Comparison of ENCODE assay signal across 18 cellular contexts in genomic region chr16:88692861-88693260, GRCh38. TPM values are rescaled to one million over a fixed set of nuclear protein-coding genes. Genes with fewer than 3 reads are reported as not detected.
DNase-seq lines count a peak whose midpoint lies in the region; ATAC-seq and TF ChIP-seq lines count a peak whose summit lies in the region.
"Had no signal": no experiment of that assay in that cellular context is flagged by ENCODE, and none has a peak within 500 bp of the region (broad histone marks: within the 10 kb centered on the region; RNA-seq: fewer than 3 reads in every experiment).

No MANE protein-coding gene starts in this region.

- no peak overlapping the region for H3K27ac Mint-ChIP-seq in activated naive CD4-positive, alpha-beta T cell treated with anti-CD3 and anti-CD28 coated beads for 36 hours
- H3K27ac Mint-ChIP-seq in CD4-positive, alpha-beta T cell, result peak overlapping the region; percentile 87
- peak overlapping the region; percentile 84 for H3K27ac Mint-ChIP-seq in T-helper 1 cell treated with Interleukin-12 subunit alpha and Interleukin-12 subunit beta and Interleukin-4 antibody, amounts not matched to agents 30 μg/mL and 1 μg/mL, for 36 hours
- peak overlapping the region; percentile 85 to 94 (median 90) for H3K27ac Mint-ChIP-seq in naive thymus-derived CD4-positive, alpha-beta T cell
- H3K27ac Mint-ChIP-seq in GM23338, result no peak overlapping the region

- H3K36me3 ChIP-seq in naive thymus-derived CD4-positive, alpha-beta T cell (ENCODE audit: control insufficient read depth in 2 of 3, insufficient read depth in 3 of 3, low read length in 3 of 3), result peaks cover 0 to 29% (median 4%) of the 10 kb centered on the region in 3 experiments
- H3K36me3 ChIP-seq in SJCRH30 (no peaks in the 10 kb centered on the region), GM23338 (ENCODE audit: insufficient read depth) (no peaks in the 10 kb centered on the region)

- H3K4me3 ChIP-seq in naive thymus-derived CD4-positive, alpha-beta T cell (ENCODE audit: low read length), result peak overlapping the region; percentile 43
- H3K4me3 ChIP-seq in SJCRH30 (no peak overlapping the region), GM23338 (no peak overlapping the region)
- H3K4me3 ChIP-seq: K562 had no signal

- CTCF ChIA-PET in activated naive CD4-positive, alpha-beta T cell treated with anti-CD3 and anti-CD28 coated beads for 36 hours (lab: Charles Lee), result interaction anchor here (0.9 to 1.5 kb wide), 2 partner anchors 8 to 12 kb away, joined by 3 read pairs; no protein-coding TSS in a partner anchor
- CTCF ChIA-PET in CD4-positive, alpha-beta T cell (lab: Charles Lee), result no interaction called here
- CTCF ChIA-PET in naive thymus-derived CD4-positive, alpha-beta T cell (lab: Charles Lee), result interaction anchor here (0.6 to 1.5 kb wide), 2 partner anchors 9 to 23 kb away, joined by 3 to 4 read pairs; no protein-coding TSS in a partner anchor

- H3K9me3 Mint-ChIP-seq in activated naive CD4-positive, alpha-beta T cell treated with anti-CD3 and anti-CD28 coated beads for 36 hours, result no peaks in the 10 kb centered on the region
- H3K9me3 Mint-ChIP-seq in CD4-positive, alpha-beta T cell, result no peaks in the 10 kb centered on the region
- H3K9me3 Mint-ChIP-seq in T-helper 1 cell treated with Interleukin-12 subunit alpha and Interleukin-12 subunit beta and Interleukin-4 antibody, amounts not matched to agents 30 μg/mL and 1 μg/mL, for 36 hours, result no peaks in the 10 kb centered on the region
- peaks cover 0 to 6% (median 0%) of the 10 kb centered on the region in 11 donors for H3K9me3 Mint-ChIP-seq in naive thymus-derived CD4-positive, alpha-beta T cell
- H3K9me3 Mint-ChIP-seq in GM23338, result no peaks in the 10 kb centered on the region

- H2AFZ ChIP-seq in GM23338, result no peak overlapping the region

- POLR2A ChIA-PET in CD4-positive, alpha-beta T cell (lab: Charles Lee), result interaction anchor here (1.2 to 3.7 kb wide), 4 partner anchors 10 to 89 kb away, joined by 3 to 37 read pairs (median 5); partner anchors contain the start of genes CTU2 and RNF166
- POLR2A ChIA-PET in naive thymus-derived CD4-positive, alpha-beta T cell (lab: Charles Lee), result interaction anchor here (0.6 to 10.2 kb wide), 6 partner anchors 8 to 164 kb away, joined by 3 to 134 read pairs (median 4); partner anchors contain the start of genes GALNS and TRAPPC2L

- no peaks in the 10 kb centered on the region for H3K27me3 Mint-ChIP-seq in activated naive CD4-positive, alpha-beta T cell treated with anti-CD3 and anti-CD28 coated beads for 36 hours (ENCODE audit: low read depth)
- no peaks in the 10 kb centered on the region for H3K27me3 Mint-ChIP-seq in CD4-positive, alpha-beta T cell
- no peaks in the 10 kb centered on the region for H3K27me3 Mint-ChIP-seq in T-helper 1 cell treated with Interleukin-12 subunit alpha and Interleukin-12 subunit beta and Interleukin-4 antibody, amounts not matched to agents 30 μg/mL and 1 μg/mL, for 36 hours (ENCODE audit: low read depth)
- no peaks in the 10 kb centered on the region for H3K27me3 Mint-ChIP-seq in naive thymus-derived CD4-positive, alpha-beta T cell
- H3K27me3 Mint-ChIP-seq in GM23338 (ENCODE audit: insufficient read depth, low read depth, poor library complexity), result peaks cover 13% of the 10 kb centered on the region

- H3K4me1 ChIP-seq in naive thymus-derived CD4-positive, alpha-beta T cell (ENCODE audit: control insufficient read depth in 2 of 2, insufficient read depth in 2 of 2, low read length in 2 of 2), result peaks cover 23 to 44% of the 10 kb centered on the region in 2 donors
- H3K4me1 ChIP-seq in SJCRH30 (peaks cover 10% of the 10 kb centered on the region), GM23338 (ENCODE audit: insufficient read depth) (no peaks in the 10 kb centered on the region)

- H3K4me2 ChIP-seq in GM23338, result no peak overlapping the region

- intact Hi-C loops in activated naive CD4-positive, alpha-beta T cell treated with anti-CD3 and anti-CD28 coated beads for 36 hours (cut with micrococcal nuclease), result no loop called here
- intact Hi-C loops in CD4-positive, alpha-beta T cell (cut with DNase I, micrococcal nuclease), result no loop called here
- intact Hi-C loops in naive thymus-derived CD4-positive, alpha-beta T cell (cut with micrococcal nuclease), result loop anchor here in 1 of 2 donors (1.0 kb wide), 1 partner anchor 8 kb away; no protein-coding TSS in a partner anchor

- H3K36me3 Mint-ChIP-seq in activated naive CD4-positive, alpha-beta T cell treated with anti-CD3 and anti-CD28 coated beads for 36 hours (ENCODE audit: low read depth), result peaks cover 3% of the 10 kb centered on the region
- H3K36me3 Mint-ChIP-seq in CD4-positive, alpha-beta T cell (ENCODE audit: low read depth), result peaks cover 15% of the 10 kb centered on the region
- H3K36me3 Mint-ChIP-seq in T-helper 1 cell treated with Interleukin-12 subunit alpha and Interleukin-12 subunit beta and Interleukin-4 antibody, amounts not matched to agents 30 μg/mL and 1 μg/mL, for 36 hours (ENCODE audit: low read depth), result peaks cover 11% of the 10 kb centered on the region
- H3K36me3 Mint-ChIP-seq in naive thymus-derived CD4-positive, alpha-beta T cell, result peaks cover 0 to 7% (median 0%) of the 10 kb centered on the region in 5 donors
- H3K36me3 Mint-ChIP-seq in GM23338 (ENCODE audit: low read depth), result no peaks in the 10 kb centered on the region

- TF ChIP-seq CTCF in CD4-positive, alpha-beta T cell (IDR thresholded peaks at IDR 0.05), result no peak
- no peak for TF ChIP-seq CTCF in GM23338 (conservative IDR thresholded peaks at IDR 0.05; ENCODE audit: low read depth in 2 of 2)

- ATAC-seq in CD4-positive, alpha-beta T cell (ENCODE audit: poor library complexity), result peak; percentile 61
- ATAC-seq in naive thymus-derived CD4-positive, alpha-beta T cell, result no peak
- ATAC-seq in GM23338, result no peak
- ATAC-seq: K562 had no signal

- no peaks in the 10 kb centered on the region for H3F3A ChIP-seq in GM23338 (replicated peaks; ENCODE audit: low read depth)

- H3K27me3 ChIP-seq in CD4-positive, alpha-beta T cell (ENCODE audit: control insufficient read depth, insufficient read depth, low read length), result no peaks in the 10 kb centered on the region
- no peaks in the 10 kb centered on the region for H3K27me3 ChIP-seq in naive thymus-derived CD4-positive, alpha-beta T cell (ENCODE audit: control insufficient read depth in 2 of 2, insufficient read depth in 2 of 2, low read length in 2 of 2)
- H3K27me3 ChIP-seq in SJCRH30 (no peaks in the 10 kb centered on the region), GM23338 (ENCODE audit: insufficient read depth) (no peaks in the 10 kb centered on the region)

- H3K27ac ChIP-seq in CD4-positive, alpha-beta T cell (ENCODE audit: low read depth, low read length), result peak overlapping the region; percentile 37
- peak overlapping the region; percentile 58 for H3K27ac ChIP-seq in naive thymus-derived CD4-positive, alpha-beta T cell (ENCODE audit: low read depth, low read length)
- H3K27ac ChIP-seq in SJCRH30 (no peak overlapping the region), GM23338 (ENCODE audit: low read depth) (no peak overlapping the region)

- peaks cover 41% of the 10 kb centered on the region for H3K4me1 Mint-ChIP-seq in activated naive CD4-positive, alpha-beta T cell treated with anti-CD3 and anti-CD28 coated beads for 36 hours (ENCODE audit: low read depth)
- peaks cover 55% of the 10 kb centered on the region for H3K4me1 Mint-ChIP-seq in CD4-positive, alpha-beta T cell (ENCODE audit: low read depth)
- H3K4me1 Mint-ChIP-seq in T-helper 1 cell treated with Interleukin-12 subunit alpha and Interleukin-12 subunit beta and Interleukin-4 antibody, amounts not matched to agents 30 μg/mL and 1 μg/mL, for 36 hours (ENCODE audit: low read depth), result peaks cover 34% of the 10 kb centered on the region
- peaks cover 17 to 72% (median 57%) of the 10 kb centered on the region in 7 donors for H3K4me1 Mint-ChIP-seq in naive thymus-derived CD4-positive, alpha-beta T cell
- peaks cover 9% of the 10 kb centered on the region for H3K4me1 Mint-ChIP-seq in GM23338

- peak; percentile 20 for DNase-seq in activated naive CD4-positive, alpha-beta T cell treated with anti-CD3 and anti-CD28 coated beads for 36 hours
- no peak for DNase-seq in activated naive CD4-positive, alpha-beta T cell treated with Interleukin-2 at 50 U/mL for 16 hours
- DNase-seq in CD4-positive, alpha-beta T cell, result peak in 1 of 10 experiments; percentile 32
- DNase-seq in naive thymus-derived CD4-positive, alpha-beta T cell, result peak in 1 of 9 donors; percentile 28
- DNase-seq in SJCRH30 (no peak), GM23338 (ENCODE audit: low spot score) (no peak), DMS53 treated with DMSO at 0.1 percent for 48 hours (lab: John Stamatoyannopoulos, UW; ENCODE audit: unreplicated experiment) (no peak)
- DNase-seq: ACHN, COR-L47, DMS153, NCI-H1048, NCI-H1694, NCI-H2107, NCI-H226, NCI-H526 treated with DMSO at 0.1 percent for 48 hours, RPMI8226 had no signal

- no peaks in the 10 kb centered on the region for H3K79me2 ChIP-seq in GM23338 (replicated peaks; ENCODE audit: insufficient read depth)

- no peaks in the 10 kb centered on the region for H4K20me1 ChIP-seq in GM23338 (replicated peaks; ENCODE audit: insufficient read depth)

- H3K4me3 Mint-ChIP-seq in activated naive CD4-positive, alpha-beta T cell treated with anti-CD3 and anti-CD28 coated beads for 36 hours, result no peak overlapping the region
- H3K4me3 Mint-ChIP-seq in CD4-positive, alpha-beta T cell, result peak overlapping the region; percentile 50
- peak overlapping the region; percentile 18 for H3K4me3 Mint-ChIP-seq in T-helper 1 cell treated with Interleukin-12 subunit alpha and Interleukin-12 subunit beta and Interleukin-4 antibody, amounts not matched to agents 30 μg/mL and 1 μg/mL, for 36 hours
- peak overlapping the region; percentile 25 to 83 (median 76) for H3K4me3 Mint-ChIP-seq in naive thymus-derived CD4-positive, alpha-beta T cell
- no peak overlapping the region for H3K4me3 Mint-ChIP-seq in GM23338

- H3K9me3 ChIP-seq in CD4-positive, alpha-beta T cell (ENCODE audit: control insufficient read depth, low read length), result no peaks in the 10 kb centered on the region
- H3K9me3 ChIP-seq in naive thymus-derived CD4-positive, alpha-beta T cell (ENCODE audit: control insufficient read depth in 2 of 3, low read length in 3 of 3), result no peaks in the 10 kb centered on the region
- H3K9me3 ChIP-seq in SJCRH30 (replicated peaks), result no peaks in the 10 kb centered on the region

- no peaks in the 10 kb centered on the region for H3K9me2 ChIP-seq in GM23338 (ENCODE audit: insufficient read depth)

RNA-seq across cellular contexts. Expression of gene SNAI3, which starts 6.6 kb away (rescaled TPM):
- 1 to 10 TPM; 2.9 to 3.0 TPM for total RNA-seq in activated naive CD4-positive, alpha-beta T cell treated with anti-CD3 and anti-CD28 coated beads for 36 hours
- total RNA-seq in CD4-positive, alpha-beta T cell, result 1 to 10 TPM; 3.0 to 3.5 TPM
- total RNA-seq in naive thymus-derived CD4-positive, alpha-beta T cell, result 10 to 100 TPM in 1 of 5 experiments, 1 to 10 TPM in 4; 2.7 to 13.0 (median 6.1) TPM
- polyA plus RNA-seq in naive thymus-derived CD4-positive, alpha-beta T cell, result 10 to 100 TPM in 1 of 2 donors, 1 to 10 TPM in 1; 6.5 to 13.5 TPM
- total RNA-seq in SJCRH30 (2014; rRNA removed; shearing (Covaris generic)), result 0.47 and 0.56 TPM in 2 replicates
- total RNA-seq in GM23338 (2014; rRNA removed; shearing (Covaris generic)), result 19.2 and 19.4 TPM in 2 replicates
- polyA plus RNA-seq in GM23338 (2016; fragmentation: Nextera tagmentation; extraction: Ambion mirVana), result 10.0 and 10.3 TPM in 2 replicates

RNA-seq across cellular contexts. Expression of gene RNF166, which starts 13.3 kb away (rescaled TPM):
- total RNA-seq in activated naive CD4-positive, alpha-beta T cell treated with anti-CD3 and anti-CD28 coated beads for 36 hours, result 10 to 100 TPM; 33.6 to 35.3 TPM
- 100 to 1,000 TPM; 334 to 355 TPM for total RNA-seq in CD4-positive, alpha-beta T cell
- 100 to 1,000 TPM in 4 of 5 experiments, 10 to 100 TPM in 1; 99.8 to 324 (median 133) TPM for total RNA-seq in naive thymus-derived CD4-positive, alpha-beta T cell
- polyA plus RNA-seq in naive thymus-derived CD4-positive, alpha-beta T cell, result 10 to 100 TPM; 67.7 to 88.9 TPM
- 10.4 and 10.7 TPM in 2 replicates for total RNA-seq in SJCRH30 (2014; rRNA removed; shearing (Covaris generic))
- 39.6 and 43.4 TPM in 2 replicates for total RNA-seq in GM23338 (2014; rRNA removed; shearing (Covaris generic))
- polyA plus RNA-seq in GM23338 (2016; fragmentation: Nextera tagmentation; extraction: Ambion mirVana), result 24.9 and 27.8 TPM in 2 replicates

RNA-seq across cellular contexts. Expression of gene CTU2, which starts 13.4 kb away (rescaled TPM):
- total RNA-seq in activated naive CD4-positive, alpha-beta T cell treated with anti-CD3 and anti-CD28 coated beads for 36 hours, result 10 to 100 TPM; 46.1 to 48.1 TPM
- total RNA-seq in CD4-positive, alpha-beta T cell, result 10 to 100 TPM; 39.3 to 44.0 TPM
- 10 to 100 TPM; 26.0 to 43.3 (median 28.3) TPM for total RNA-seq in naive thymus-derived CD4-positive, alpha-beta T cell
- 10 to 100 TPM; 13.0 to 14.8 TPM for polyA plus RNA-seq in naive thymus-derived CD4-positive, alpha-beta T cell
- 10.3 and 11.5 TPM in 2 replicates for total RNA-seq in SJCRH30 (2014; rRNA removed; shearing (Covaris generic))
- total RNA-seq in GM23338 (2014; rRNA removed; shearing (Covaris generic)), result 15.4 and 22.3 TPM in 2 replicates
- 25.7 and 33.6 TPM in 2 replicates for polyA plus RNA-seq in GM23338 (2016; fragmentation: Nextera tagmentation; extraction: Ambion mirVana)

RNA-seq across cellular contexts. Expression of gene MVD, which starts 30.0 kb away (rescaled TPM):
- total RNA-seq in activated naive CD4-positive, alpha-beta T cell treated with anti-CD3 and anti-CD28 coated beads for 36 hours, result 10 to 100 TPM; 90.5 to 96.8 TPM
- 10 to 100 TPM; 74.2 to 76.9 TPM for total RNA-seq in CD4-positive, alpha-beta T cell
- total RNA-seq in naive thymus-derived CD4-positive, alpha-beta T cell, result 10 to 100 TPM; 37.7 to 66.9 (median 42.7) TPM
- polyA plus RNA-seq in naive thymus-derived CD4-positive, alpha-beta T cell, result 10 to 100 TPM; 12.9 to 23.5 TPM
- 12.6 and 21.0 TPM in 2 replicates for total RNA-seq in SJCRH30 (2014; rRNA removed; shearing (Covaris generic))
- 144 and 149 TPM in 2 replicates for total RNA-seq in GM23338 (2014; rRNA removed; shearing (Covaris generic))
- 94.2 and 95.3 TPM in 2 replicates for polyA plus RNA-seq in GM23338 (2016; fragmentation: Nextera tagmentation; extraction: Ambion mirVana)

RNA-seq across cellular contexts. Expression of gene CYBA, which starts 42.0 kb away (rescaled TPM):
- 100 to 1,000 TPM; 167 to 180 TPM for total RNA-seq in activated naive CD4-positive, alpha-beta T cell treated with anti-CD3 and anti-CD28 coated beads for 36 hours
- total RNA-seq in CD4-positive, alpha-beta T cell, result 100 to 1,000 TPM; 292 to 294 TPM
- 100 to 1,000 TPM; 240 to 498 (median 281) TPM for total RNA-seq in naive thymus-derived CD4-positive, alpha-beta T cell
- 100 to 1,000 TPM; 454 to 537 TPM for polyA plus RNA-seq in naive thymus-derived CD4-positive, alpha-beta T cell
- 0.24 and 0.76 TPM in 2 replicates for total RNA-seq in SJCRH30 (2014; rRNA removed; shearing (Covaris generic))
- 228 and 275 TPM in 2 replicates for total RNA-seq in GM23338 (2014; rRNA removed; shearing (Covaris generic))
- polyA plus RNA-seq in GM23338 (2016; fragmentation: Nextera tagmentation; extraction: Ambion mirVana), result 281 and 285 TPM in 2 replicates

Comparison
In these comparisons a context has a peak if more than half of its experiments do, and no peak if none do; other contexts are left out.
1. H3K27ac Mint-ChIP-seq: peak in CD4-positive, alpha-beta T cell (single experiment), T-helper 1 cell treated with Interleukin-12 subunit alpha and Interleukin-12 subunit beta and Interleukin-4 antibody, amounts not matched to agents 30 μg/mL and 1 μg/mL, for 36 hours (single experiment) and naive thymus-derived CD4-positive, alpha-beta T cell (9 of 9); none in activated naive CD4-positive, alpha-beta T cell treated with anti-CD3 and anti-CD28 coated beads for 36 hours (single experiment) and GM23338 (single experiment).
2. H3K4me3 Mint-ChIP-seq: peak in CD4-positive, alpha-beta T cell (single experiment), T-helper 1 cell treated with Interleukin-12 subunit alpha and Interleukin-12 subunit beta and Interleukin-4 antibody, amounts not matched to agents 30 μg/mL and 1 μg/mL, for 36 hours (single experiment) and naive thymus-derived CD4-positive, alpha-beta T cell (10 of 10); none in activated naive CD4-positive, alpha-beta T cell treated with anti-CD3 and anti-CD28 coated beads for 36 hours (single experiment) and GM23338 (single experiment).
3. H3K27ac ChIP-seq: peak in CD4-positive, alpha-beta T cell (single experiment) and naive thymus-derived CD4-positive, alpha-beta T cell (single experiment); none in SJCRH30 (single experiment) and GM23338 (single experiment).